ENCODE assay signal across 2 cellular contexts in genomic region chr7:107725138-107725740, GRCh38.
TF ChIP-seq lines count a peak whose summit lies in the region.

No MANE protein-coding gene starts in this region.

TF ChIP-seq in A549, 52 proteins besides CTCF, POLR2A, EP300 and RAD21 (continued from another document):
- TF ChIP-seq SMC3 (IDR thresholded peaks at IDR 0.05) (peak; percentile 80), ATOH8 (CRISPR knock-in tag; IDR thresholded peaks at IDR 0.05; ENCODE audit: low read depth) (no peak)

TF ChIP-seq in endothelial cell of umbilical vein, 7 proteins besides CTCF, POLR2A, EP300 and RAD21 (continued from another document):
- TF ChIP-seq POLR2AphosphoS5 (IDR thresholded peaks at IDR 0.05; ENCODE audit: insufficient read depth, low read depth, low read length), result no peak
- TF ChIP-seq GATA2 (IDR thresholded peaks at IDR 0.05; ENCODE audit: insufficient read depth, insufficient read length, low read depth, low read length), result no peak
